In genomic region chr22:30289126-30289979, GRCh38 we compare ENCODE assay signal across 8 cellular contexts. TPM values are rescaled to one million over a fixed set of nuclear protein-coding genes. Genes with fewer than 3 reads are reported as not detected.
DNase-seq lines count a peak whose midpoint lies in the region; ATAC-seq and TF ChIP-seq lines count a peak whose summit lies in the region.

Gene CASTOR1 (minus strand): TSS chr22:30289505. CDS start chr22:30289497, 8 bp downstream.

- peak within 1 kb of the TSS; percentile 76 for H3K4me3 ChIP-seq in BLaER1
- H3K4me3 ChIP-seq in liver (ENCODE audit: low read depth in 1 of 3, low read length in 3 of 3) = peak within 1 kb of the TSS; percentile 51 to 73 (median 66)

- no peaks in the 10 kb centered on the region for H3K27me3 ChIP-seq in BLaER1
- H3K27me3 ChIP-seq in liver (ENCODE audit: control insufficient read depth in 4 of 4, insufficient read depth in 4 of 4, low read length in 3 of 4) = no peaks in the 10 kb centered on the region

- peak in 1 of 2 donors; percentile 19 for TF ChIP-seq RAD21 in liver (IDR thresholded peaks at IDR 0.05)

- H3K9me3 ChIP-seq in BLaER1 = no peaks in the 10 kb centered on the region
- no peaks in the 10 kb centered on the region for H3K9me3 ChIP-seq in liver (ENCODE audit: control insufficient read depth in 4 of 4, low read length in 3 of 4)

- DNase-seq in NCI-H748 (lab: John Stamatoyannopoulos, UW; ENCODE audit: unreplicated experiment) (peak; percentile 95), dermis blood vessel endothelial cell (peak; percentile 97)
- DNase-seq in activated CD4-positive, alpha-beta T cell treated with anti-CD3 and anti-CD28 coated beads, Interleukin-2, amount 50 U/mL, for 4 hours = peak; percentile 81 to 83
- DNase-seq in stimulated activated CD4-positive, alpha-beta T cell treated with anti-CD3 and anti-CD28 coated beads, Interleukin-4, amount 100 ng/mL, for 1 hour = peak; percentile 87

- WGBS in liver = under 1% methylated on average over 85 of the region's 85 CpGs

- peak; percentile 80 for ATAC-seq in GM19328 (IDR thresholded peaks at IDR 0.05; ENCODE audit: unreplicated experiment)
- ATAC-seq in HG03469 (IDR thresholded peaks at IDR 0.05; ENCODE audit: unreplicated experiment) = peak; percentile 42

- H3K36me3 ChIP-seq in BLaER1 (peaks cover 25% of the 10 kb centered on the region), liver (ENCODE audit: control insufficient read depth in 4 of 4, insufficient read depth in 3 of 4, low read depth in 1 of 4, low read length in 3 of 4) (peaks cover 4 to 30% (median 10%) of the 10 kb centered on the region in 4 donors)

- H4K20me1 ChIP-seq in BLaER1 = no peaks in the 10 kb centered on the region

- H3K4me1 ChIP-seq in BLaER1 (peaks cover 61% of the 10 kb centered on the region), liver (ENCODE audit: control insufficient read depth in 4 of 4, insufficient read depth in 4 of 4, low read length in 3 of 4) (peaks cover 8 to 44% (median 33%) of the 10 kb centered on the region in 4 donors)

- no peak for TF ChIP-seq CTCF in liver (IDR thresholded peaks at IDR 0.05; ENCODE audit: low read depth, low read length, missing input control)

- peak within 1 kb of the TSS; percentile 98 for H3K4me2 ChIP-seq in BLaER1

- H3K27ac ChIP-seq in BLaER1 (peak within 1 kb of the TSS; percentile 92), liver (ENCODE audit: low read depth in 1 of 2, low read length in 2 of 2) (peak within 1 kb of the TSS; percentile 62 to 75)

- peak within 1 kb of the TSS; percentile 77 for H3K9ac ChIP-seq in BLaER1
- peak within 1 kb of the TSS; percentile 60 to 77 for H3K9ac ChIP-seq in liver (ENCODE audit: low read depth in 1 of 2, low read length in 2 of 2)

TF ChIP-seq in liver, 16 proteins besides CTCF, POLR2A, EP300 and RAD21:
- peak; percentile 61 for TF ChIP-seq YY1 (IDR thresholded peaks at IDR 0.05)
- peak; percentile 44 for TF ChIP-seq REST (IDR thresholded peaks at IDR 0.05)
- peak in 1 of 2 donors; percentile 13 for TF ChIP-seq EGR1 (IDR thresholded peaks at IDR 0.05; ENCODE audit: low read depth in 2 of 2)
- peak; percentile 76 for TF ChIP-seq SP1 (IDR thresholded peaks at IDR 0.05)
- no peak for TF ChIP-seq TAF1 (conservative IDR thresholded peaks at IDR 0.05)
- peak in 1 of 2 donors; percentile 6 for TF ChIP-seq RXRA (IDR thresholded peaks at IDR 0.05)
- no peak for TF ChIP-seq JUND (IDR thresholded peaks at IDR 0.05)
- TF ChIP-seq, protein P1, sequence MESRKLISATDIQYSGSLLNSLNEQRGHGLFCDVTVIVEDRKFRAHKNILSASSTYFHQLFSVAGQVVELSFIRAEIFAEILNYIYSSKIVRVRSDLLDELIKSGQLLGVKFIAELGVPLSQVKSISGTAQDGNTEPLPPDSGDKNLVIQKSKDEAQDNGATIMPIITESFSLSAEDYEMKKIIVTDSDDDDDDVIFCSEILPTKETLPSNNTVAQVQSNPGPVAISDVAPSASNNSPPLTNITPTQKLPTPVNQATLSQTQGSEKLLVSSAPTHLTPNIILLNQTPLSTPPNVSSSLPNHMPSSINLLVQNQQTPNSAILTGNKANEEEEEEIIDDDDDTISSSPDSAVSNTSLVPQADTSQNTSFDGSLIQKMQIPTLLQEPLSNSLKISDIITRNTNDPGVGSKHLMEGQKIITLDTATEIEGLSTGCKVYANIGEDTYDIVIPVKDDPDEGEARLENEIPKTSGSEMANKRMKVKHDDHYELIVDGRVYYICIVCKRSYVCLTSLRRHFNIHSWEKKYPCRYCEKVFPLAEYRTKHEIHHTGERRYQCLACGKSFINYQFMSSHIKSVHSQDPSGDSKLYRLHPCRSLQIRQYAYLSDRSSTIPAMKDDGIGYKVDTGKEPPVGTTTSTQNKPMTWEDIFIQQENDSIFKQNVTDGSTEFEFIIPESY (IDR thresholded peaks at IDR 0.05) = no peak

RNA-seq across cellular contexts. Expression of gene CASTOR1, which starts in this region (rescaled TPM):
- total RNA-seq in dermis blood vessel endothelial cell (8.5 and 14.7 TPM in 2 replicates), liver (1 to 10 TPM; 1.8 to 2.5 TPM)
- 1 to 10 TPM; 2.2 to 5.4 TPM for polyA plus RNA-seq in liver

Comparison
In these comparisons a context has a peak if more than half of its experiments do, and no peak if none do; other contexts are left out.
1. Peak in every context shown above with its lines: DNase-seq, ATAC-seq, H3K4me3 ChIP-seq and H3K27ac ChIP-seq.